In the genomic region with DNA sequence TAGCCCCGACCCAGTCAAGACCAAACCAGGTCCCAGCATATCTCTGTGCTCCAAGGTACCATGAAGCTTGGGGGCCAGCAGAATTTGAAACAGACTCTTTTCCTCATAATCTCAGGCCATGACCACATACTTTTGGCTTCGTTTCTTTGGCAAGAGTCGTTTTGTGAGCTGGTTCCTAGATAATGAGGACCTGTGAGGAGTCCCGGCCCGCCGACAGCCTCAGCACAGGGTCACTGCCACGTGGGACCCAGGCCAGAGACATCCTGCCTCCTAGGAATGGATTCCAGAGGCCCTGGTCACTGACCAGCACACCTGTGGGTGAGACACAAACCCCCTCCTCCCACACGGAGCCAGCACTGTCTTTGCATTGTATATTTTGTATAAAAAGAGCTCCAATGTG, we compare ENCODE assay signal across 27 cellular contexts.
DNase-seq lines count a peak whose midpoint lies in the region; TF ChIP-seq lines count a peak whose summit lies in the region.
"Had no signal": no experiment of that assay in that cellular context is flagged by ENCODE, and none has a peak within 500 bp of the region (broad histone marks: within the 10 kb centered on the region; RNA-seq: fewer than 3 reads in every experiment).

No MANE protein-coding gene starts in this region.

- H3K4me1 ChIP-seq in esophagus muscularis mucosa, result peaks cover 0 to 8% (median 0%) of the 10 kb centered on the region in 4 donors
- H3K4me1 ChIP-seq in stomach smooth muscle (ENCODE audit: control insufficient read depth, insufficient read depth, low read length), result peaks cover 13% of the 10 kb centered on the region
- H3K4me1 ChIP-seq: Caco-2, HAP-1, vagina had no signal

- TF ChIP-seq POLR2A in esophagus muscularis mucosa (IDR thresholded peaks at IDR 0.05; ENCODE audit: low read depth), result no peak

- H3K4me1 Mint-ChIP-seq in activated CD4-positive, alpha-beta T cell treated with anti-CD3 and anti-CD28 coated beads, Interleukin-2, amount 10 ng/mL, durations not matched to agents 24 days and 14 days, result no peaks in the 10 kb centered on the region
- H3K4me1 Mint-ChIP-seq in activated CD4-positive, alpha-beta T cell treated with anti-CD3 and anti-CD28 coated beads, Interleukin-2, amount 10 ng/mL, durations not matched to agents 7 days and 5 days, result no peaks in the 10 kb centered on the region
- H3K4me1 Mint-ChIP-seq: activated CD8-positive, alpha-beta memory T cell treated with anti-CD3 and anti-CD28 coated beads, Interleukin-2, amount 10 ng/mL, durations not matched to agents 7 days and 5 days had no signal

- H3K27ac Mint-ChIP-seq in activated CD4-positive, alpha-beta T cell treated with anti-CD3 and anti-CD28 coated beads, Interleukin-2, amount 10 ng/mL, durations not matched to agents 24 days and 14 days, result no peak overlapping the region
- no peak overlapping the region for H3K27ac Mint-ChIP-seq in activated CD4-positive, alpha-beta T cell treated with anti-CD3 and anti-CD28 coated beads, Interleukin-2, amount 10 ng/mL, durations not matched to agents 7 days and 5 days
- H3K27ac Mint-ChIP-seq: activated CD8-positive, alpha-beta memory T cell treated with anti-CD3 and anti-CD28 coated beads, Interleukin-2, amount 10 ng/mL, durations not matched to agents 7 days and 5 days; CD14-positive monocyte; dendritic cell treated with granulocyte-macrophage colony-stimulating factor and Interleukin-4, amounts not matched to agents 40 ng/mL and 50 ng/mL, for 4 days; endodermal cell had no signal

- H3K9ac ChIP-seq in stomach smooth muscle (ENCODE audit: low read length in 2 of 2), result no peak overlapping the region

- H3K9me3 ChIP-seq in esophagus muscularis mucosa (no peaks in the 10 kb centered on the region), stomach smooth muscle (ENCODE audit: control insufficient read depth in 2 of 2, low read length in 2 of 2) (no peaks in the 10 kb centered on the region)
- H3K9me3 ChIP-seq: HAP-1, testis, vagina had no signal

- POLR2A ChIA-PET in activated CD4-positive, alpha-beta T cell treated with anti-CD3 and anti-CD28 coated beads, Interleukin-2, amount 10 ng/mL, durations not matched to agents 7 days and 5 days (lab: Charles Lee), result no interaction called here

- no peak overlapping the region for H3K4me3 Mint-ChIP-seq in activated CD4-positive, alpha-beta T cell treated with anti-CD3 and anti-CD28 coated beads, Interleukin-2, amount 10 ng/mL, durations not matched to agents 24 days and 14 days
- no peak overlapping the region for H3K4me3 Mint-ChIP-seq in activated CD4-positive, alpha-beta T cell treated with anti-CD3 and anti-CD28 coated beads, Interleukin-2, amount 10 ng/mL, durations not matched to agents 7 days and 5 days
- H3K4me3 Mint-ChIP-seq: activated CD8-positive, alpha-beta memory T cell treated with anti-CD3 and anti-CD28 coated beads, Interleukin-2, amount 10 ng/mL, durations not matched to agents 7 days and 5 days; CD14-positive monocyte; dendritic cell treated with granulocyte-macrophage colony-stimulating factor and Interleukin-4, amounts not matched to agents 40 ng/mL and 50 ng/mL, for 4 days; endodermal cell had no signal

- peaks cover 0 to 8% (median 0%) of the 10 kb centered on the region in 4 donors for H3K27me3 ChIP-seq in esophagus muscularis mucosa
- H3K27me3 ChIP-seq in layer of hippocampus (ENCODE audit: control insufficient read depth, insufficient read depth, low read length), result no peaks in the 10 kb centered on the region
- no peaks in the 10 kb centered on the region for H3K27me3 ChIP-seq in stomach smooth muscle (ENCODE audit: control insufficient read depth in 1 of 2, insufficient read depth in 2 of 2, low read length in 2 of 2)
- H3K27me3 ChIP-seq: hepatocyte, testis, vagina had no signal

- intact Hi-C loops in activated CD4-positive, alpha-beta T cell treated with anti-CD3 and anti-CD28 coated beads, Interleukin-2, amount 10 ng/mL, durations not matched to agents 24 days and 14 days (cut with micrococcal nuclease), result no loop called here
- intact Hi-C loops in esophagus muscularis mucosa (cut with DNase I), result no loop called here

- TF ChIP-seq EP300 in esophagus muscularis mucosa (IDR thresholded peaks at IDR 0.05), result no peak

- CTCF ChIA-PET in activated CD4-positive, alpha-beta T cell treated with anti-CD3 and anti-CD28 coated beads, Interleukin-2, amount 10 ng/mL, durations not matched to agents 7 days and 5 days (lab: Charles Lee), result no interaction called here

- no peaks in the 10 kb centered on the region for H3K9me3 Mint-ChIP-seq in activated CD4-positive, alpha-beta T cell treated with anti-CD3 and anti-CD28 coated beads, Interleukin-2, amount 10 ng/mL, durations not matched to agents 24 days and 14 days
- no peaks in the 10 kb centered on the region for H3K9me3 Mint-ChIP-seq in activated CD4-positive, alpha-beta T cell treated with anti-CD3 and anti-CD28 coated beads, Interleukin-2, amount 10 ng/mL, durations not matched to agents 7 days and 5 days

- no peak overlapping the region for H3K4me3 ChIP-seq in esophagus muscularis mucosa
- H3K4me3 ChIP-seq in stomach smooth muscle (ENCODE audit: low read length in 2 of 2), result no peak overlapping the region
- H3K4me3 ChIP-seq: HAP-1, hepatocyte, skin epidermis, testis, vagina had no signal

- DNase-seq in activated CD4-positive, alpha-beta T cell treated with anti-CD3 and anti-CD28 coated beads, Interleukin-2, amount 10 ng/mL, durations not matched to agents 24 days and 14 days, result peak; percentile 35
- no peak for DNase-seq in activated CD4-positive, alpha-beta T cell treated with anti-CD3 and anti-CD28 coated beads, Interleukin-2, amount 10 ng/mL, durations not matched to agents 7 days and 5 days
- DNase-seq in esophagus muscularis mucosa (ENCODE audit: extremely low spot score) (peak; percentile 90), NCI-H345 treated with DMSO at 0.1 percent for 48 hours (lab: John Stamatoyannopoulos, UW; ENCODE audit: unreplicated experiment) (no peak), DMS153 treated with DMSO at 0.1 percent for 48 hours (lab: John Stamatoyannopoulos, UW; ENCODE audit: unreplicated experiment) (no peak)
- DNase-seq in stimulated activated naive CD4-positive, alpha-beta T cell (lab: John Stamatoyannopoulos, UW), result no peak
- DNase-seq: activated CD4-positive, alpha-beta T cell treated with anti-CD3 and anti-CD28 coated beads, Interleukin-2, amount 50 U/mL, for 4 hours; activated CD4-positive, CD25-positive, alpha-beta regulatory T cell; activated CD8-positive, alpha-beta memory T cell treated with anti-CD3 and anti-CD28 coated beads, Interleukin-2, amount 10 ng/mL, durations not matched to agents 7 days and 5 days; activated T-cell treated with anti-CD3 and anti-CD28 coated beads, Interleukin-2, amount 50 U/mL, for 48 hours; Caco-2; DMS79; endodermal cell; Kasumi-1; MV-4-11; NCI-H1436; NCI-H446; stimulated activated naive CD4-positive, alpha-beta T cell treated with Interleukin-2 at 50 U/mL for 16 hours had no signal

- 54% methylated on average over 6 of the region's 8 CpGs for WGBS in esophagus muscularis mucosa

- TF ChIP-seq CTCF in esophagus muscularis mucosa (IDR thresholded peaks at IDR 0.05), result no peak

- H3K27ac ChIP-seq in esophagus muscularis mucosa (replicated peaks in 1 of 4) (no peak overlapping the region), layer of hippocampus (ENCODE audit: low read depth, low read length) (peak overlapping the region; percentile 14), stomach smooth muscle (ENCODE audit: low read length) (peak overlapping the region; percentile 49)
- H3K27ac ChIP-seq: skin epidermis, vagina had no signal

- no peaks in the 10 kb centered on the region for H3K36me3 Mint-ChIP-seq in activated CD4-positive, alpha-beta T cell treated with anti-CD3 and anti-CD28 coated beads, Interleukin-2, amount 10 ng/mL, durations not matched to agents 24 days and 14 days (ENCODE audit: low read depth)
- H3K36me3 Mint-ChIP-seq in activated CD4-positive, alpha-beta T cell treated with anti-CD3 and anti-CD28 coated beads, Interleukin-2, amount 10 ng/mL, durations not matched to agents 7 days and 5 days (ENCODE audit: low read depth), result no peaks in the 10 kb centered on the region
- H3K36me3 Mint-ChIP-seq: activated CD8-positive, alpha-beta memory T cell treated with anti-CD3 and anti-CD28 coated beads, Interleukin-2, amount 10 ng/mL, durations not matched to agents 7 days and 5 days had no signal

- H3K36me3 ChIP-seq in esophagus muscularis mucosa, result no peaks in the 10 kb centered on the region
- no peaks in the 10 kb centered on the region for H3K36me3 ChIP-seq in stomach smooth muscle (ENCODE audit: control insufficient read depth in 2 of 2, insufficient read depth in 2 of 2, low read length in 2 of 2)
- H3K36me3 ChIP-seq: HAP-1, vagina had no signal

- H3K27me3 Mint-ChIP-seq in activated CD4-positive, alpha-beta T cell treated with anti-CD3 and anti-CD28 coated beads, Interleukin-2, amount 10 ng/mL, durations not matched to agents 24 days and 14 days, result peaks cover 3% of the 10 kb centered on the region
- no peaks in the 10 kb centered on the region for H3K27me3 Mint-ChIP-seq in activated CD4-positive, alpha-beta T cell treated with anti-CD3 and anti-CD28 coated beads, Interleukin-2, amount 10 ng/mL, durations not matched to agents 7 days and 5 days

Comparison
In these comparisons a context has a peak if more than half of its experiments do, and no peak if none do; other contexts are left out.
1. DNase-seq: peak in activated CD4-positive, alpha-beta T cell treated with anti-CD3 and anti-CD28 coated beads, Interleukin-2, amount 10 ng/mL, durations not matched to agents 24 days and 14 days (single experiment) and esophagus muscularis mucosa (single experiment); none in activated CD4-positive, alpha-beta T cell treated with anti-CD3 and anti-CD28 coated beads, Interleukin-2, amount 10 ng/mL, durations not matched to agents 7 days and 5 days (single experiment), NCI-H345 treated with DMSO at 0.1 percent for 48 hours (single experiment), stimulated activated naive CD4-positive, alpha-beta T cell (0 of 6) and DMS153 treated with DMSO at 0.1 percent for 48 hours (single experiment).
2. H3K27ac ChIP-seq: peak in layer of hippocampus (single experiment) and stomach smooth muscle (single experiment); none in esophagus muscularis mucosa (0 of 4).